In genomic region chr16:53099318-53100130, GRCh38 we compare ENCODE assay signal across 1 cellular context.
TF ChIP-seq lines count a peak whose summit lies in the region.

No MANE protein-coding gene starts in this region.

TF ChIP-seq in K562, 482 proteins besides CTCF, POLR2A, EP300 and RAD21 (continued from another document and continues in another):
- TF ChIP-seq, protein P1, sequence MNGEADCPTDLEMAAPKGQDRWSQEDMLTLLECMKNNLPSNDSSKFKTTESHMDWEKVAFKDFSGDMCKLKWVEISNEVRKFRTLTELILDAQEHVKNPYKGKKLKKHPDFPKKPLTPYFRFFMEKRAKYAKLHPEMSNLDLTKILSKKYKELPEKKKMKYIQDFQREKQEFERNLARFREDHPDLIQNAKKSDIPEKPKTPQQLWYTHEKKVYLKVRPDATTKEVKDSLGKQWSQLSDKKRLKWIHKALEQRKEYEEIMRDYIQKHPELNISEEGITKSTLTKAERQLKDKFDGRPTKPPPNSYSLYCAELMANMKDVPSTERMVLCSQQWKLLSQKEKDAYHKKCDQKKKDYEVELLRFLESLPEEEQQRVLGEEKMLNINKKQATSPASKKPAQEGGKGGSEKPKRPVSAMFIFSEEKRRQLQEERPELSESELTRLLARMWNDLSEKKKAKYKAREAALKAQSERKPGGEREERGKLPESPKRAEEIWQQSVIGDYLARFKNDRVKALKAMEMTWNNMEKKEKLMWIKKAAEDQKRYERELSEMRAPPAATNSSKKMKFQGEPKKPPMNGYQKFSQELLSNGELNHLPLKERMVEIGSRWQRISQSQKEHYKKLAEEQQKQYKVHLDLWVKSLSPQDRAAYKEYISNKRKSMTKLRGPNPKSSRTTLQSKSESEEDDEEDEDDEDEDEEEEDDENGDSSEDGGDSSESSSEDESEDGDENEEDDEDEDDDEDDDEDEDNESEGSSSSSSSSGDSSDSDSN (IDR thresholded peaks at IDR 0.05; ENCODE audit: borderline replicate concordance in 1 of 2, low read depth in 2 of 2, low read length in 2 of 2): peak in 1 of 2 experiments; percentile 40; a peak in 1 of 4 replicates
- peak; percentile 30; the same call in 1 of the 2 replicates for TF ChIP-seq TGIF2 (CRISPR knock-in tag; IDR thresholded peaks at IDR 0.05)
- TF ChIP-seq, protein P2, sequence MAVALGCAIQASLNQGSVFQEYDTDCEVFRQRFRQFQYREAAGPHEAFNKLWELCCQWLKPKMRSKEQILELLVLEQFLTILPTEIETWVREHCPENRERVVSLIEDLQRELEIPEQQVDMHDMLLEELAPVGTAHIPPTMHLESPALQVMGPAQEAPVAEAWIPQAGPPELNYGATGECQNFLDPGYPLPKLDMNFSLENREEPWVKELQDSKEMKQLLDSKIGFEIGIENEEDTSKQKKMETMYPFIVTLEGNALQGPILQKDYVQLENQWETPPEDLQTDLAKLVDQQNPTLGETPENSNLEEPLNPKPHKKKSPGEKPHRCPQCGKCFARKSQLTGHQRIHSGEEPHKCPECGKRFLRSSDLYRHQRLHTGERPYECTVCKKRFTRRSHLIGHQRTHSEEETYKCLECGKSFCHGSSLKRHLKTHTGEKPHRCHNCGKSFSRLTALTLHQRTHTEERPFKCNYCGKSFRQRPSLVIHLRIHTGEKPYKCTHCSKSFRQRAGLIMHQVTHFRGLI (CRISPR knock-in tag; IDR thresholded peaks at IDR 0.05): no peak
- peak; percentile 48; the same call in 1 of the 2 replicates for TF ChIP-seq MAFK (IDR thresholded peaks at IDR 0.05; ENCODE audit: low read length)
- peak; percentile 65 for TF ChIP-seq SPI1 (IDR thresholded peaks at IDR 0.05; ENCODE audit: borderline replicate concordance, low read depth, low read length)
- peak; percentile 10 for TF ChIP-seq TAF1 (IDR thresholded peaks at IDR 0.05; ENCODE audit: control insufficient read depth, extremely low read depth, insufficient read depth, low read length, severe bottlenecking)
- 0 out of 2 replicates have a peak, but pooled peaks have one; percentile 22 for TF ChIP-seq ELF2 (CRISPR knock-in tag; IDR thresholded peaks at IDR 0.05)
- TF ChIP-seq ZNF133 (CRISPR knock-in tag; IDR thresholded peaks at IDR 0.05): no peak
- no peak for TF ChIP-seq GMEB1 (CRISPR knock-in tag; IDR thresholded peaks at IDR 0.05)
- TF ChIP-seq HMGN3 (IDR thresholded peaks at IDR 0.05; ENCODE audit: borderline replicate concordance, extremely low read depth, insufficient read length, low read depth, low read length): peak; percentile 84
- peak; percentile 78 for TF ChIP-seq ATF7 (IDR thresholded peaks at IDR 0.05)
- TF ChIP-seq MTA3 (IDR thresholded peaks at IDR 0.05; ENCODE audit: borderline replicate concordance): peak; percentile 47; the same call in 1 of the 2 replicates
- peak; percentile 46 for TF ChIP-seq ETV1 (tag; conservative IDR thresholded peaks at IDR 0.05; ENCODE audit: low read depth)
- TF ChIP-seq ESRRA (IDR thresholded peaks at IDR 0.05; ENCODE audit: borderline replicate concordance, low read depth): peak; percentile 81
- TF ChIP-seq SOX6 (IDR thresholded peaks at IDR 0.05): peak; percentile 55; the same call in 1 of the 2 replicates
- no peak for TF ChIP-seq TAF15 (IDR thresholded peaks at IDR 0.05; ENCODE audit: low read depth, low read length)
- TF ChIP-seq FOXJ2 (tag; IDR thresholded peaks at IDR 0.05): peak; percentile 68
- TF ChIP-seq, protein P3, sequence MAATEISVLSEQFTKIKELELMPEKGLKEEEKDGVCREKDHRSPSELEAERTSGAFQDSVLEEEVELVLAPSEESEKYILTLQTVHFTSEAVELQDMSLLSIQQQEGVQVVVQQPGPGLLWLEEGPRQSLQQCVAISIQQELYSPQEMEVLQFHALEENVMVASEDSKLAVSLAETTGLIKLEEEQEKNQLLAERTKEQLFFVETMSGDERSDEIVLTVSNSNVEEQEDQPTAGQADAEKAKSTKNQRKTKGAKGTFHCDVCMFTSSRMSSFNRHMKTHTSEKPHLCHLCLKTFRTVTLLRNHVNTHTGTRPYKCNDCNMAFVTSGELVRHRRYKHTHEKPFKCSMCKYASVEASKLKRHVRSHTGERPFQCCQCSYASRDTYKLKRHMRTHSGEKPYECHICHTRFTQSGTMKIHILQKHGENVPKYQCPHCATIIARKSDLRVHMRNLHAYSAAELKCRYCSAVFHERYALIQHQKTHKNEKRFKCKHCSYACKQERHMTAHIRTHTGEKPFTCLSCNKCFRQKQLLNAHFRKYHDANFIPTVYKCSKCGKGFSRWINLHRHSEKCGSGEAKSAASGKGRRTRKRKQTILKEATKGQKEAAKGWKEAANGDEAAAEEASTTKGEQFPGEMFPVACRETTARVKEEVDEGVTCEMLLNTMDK (IDR thresholded peaks at IDR 0.05; ENCODE audit: borderline replicate concordance, insufficient read depth, low read depth, low read length, poor library complexity, severe bottlenecking): no peak
- no peak for TF ChIP-seq RHOXF2B (CRISPR knock-in tag; conservative IDR thresholded peaks at IDR 0.05)
- no peak for TF ChIP-seq MCM7 (IDR thresholded peaks at IDR 0.05)
- TF ChIP-seq, protein P4, sequence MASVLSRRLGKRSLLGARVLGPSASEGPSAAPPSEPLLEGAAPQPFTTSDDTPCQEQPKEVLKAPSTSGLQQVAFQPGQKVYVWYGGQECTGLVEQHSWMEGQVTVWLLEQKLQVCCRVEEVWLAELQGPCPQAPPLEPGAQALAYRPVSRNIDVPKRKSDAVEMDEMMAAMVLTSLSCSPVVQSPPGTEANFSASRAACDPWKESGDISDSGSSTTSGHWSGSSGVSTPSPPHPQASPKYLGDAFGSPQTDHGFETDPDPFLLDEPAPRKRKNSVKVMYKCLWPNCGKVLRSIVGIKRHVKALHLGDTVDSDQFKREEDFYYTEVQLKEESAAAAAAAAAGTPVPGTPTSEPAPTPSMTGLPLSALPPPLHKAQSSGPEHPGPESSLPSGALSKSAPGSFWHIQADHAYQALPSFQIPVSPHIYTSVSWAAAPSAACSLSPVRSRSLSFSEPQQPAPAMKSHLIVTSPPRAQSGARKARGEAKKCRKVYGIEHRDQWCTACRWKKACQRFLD (CRISPR knock-in tag; IDR thresholded peaks at IDR 0.05): peak; percentile 82
- no peak for TF ChIP-seq ADNP (tag; IDR thresholded peaks at IDR 0.05)
- TF ChIP-seq RNF2 (IDR thresholded peaks at IDR 0.05): peak; percentile 13; the same call in 1 of the 2 replicates
- TF ChIP-seq SREBF1 (IDR thresholded peaks at IDR 0.05; ENCODE audit: borderline replicate concordance, low read depth, low read length): peak; percentile 67; the same call in 1 of the 2 replicates
- no peak for TF ChIP-seq SAFB2 (IDR thresholded peaks at IDR 0.05; ENCODE audit: borderline replicate concordance, low read depth, low read length, severe bottlenecking)
- TF ChIP-seq LARP7 (IDR thresholded peaks at IDR 0.05): no peak
- peak; percentile 82 for TF ChIP-seq SMARCA4 (IDR thresholded peaks at IDR 0.05)
- peak; percentile 91 for TF ChIP-seq HDAC2 (IDR thresholded peaks at IDR 0.05)
- TF ChIP-seq TFAP4 (CRISPR knock-in tag; IDR thresholded peaks at IDR 0.05; ENCODE audit: borderline replicate concordance): peak; percentile 99
- TF ChIP-seq LEF1 (IDR thresholded peaks at IDR 0.05): peak; percentile 52; the same call in 1 of the 2 replicates
- no peak for TF ChIP-seq ATF1 (CRISPR knock-in tag; IDR thresholded peaks at IDR 0.05)
- TF ChIP-seq ATF1 (tag; IDR thresholded peaks at IDR 0.05): peak; percentile 62
- TF ChIP-seq ZNF280A (IDR thresholded peaks at IDR 0.05; ENCODE audit: low read depth, partially characterized antibody): no peak
- TF ChIP-seq L3MBTL2 (IDR thresholded peaks at IDR 0.05): peak; percentile 86
- TF ChIP-seq, protein P5, sequence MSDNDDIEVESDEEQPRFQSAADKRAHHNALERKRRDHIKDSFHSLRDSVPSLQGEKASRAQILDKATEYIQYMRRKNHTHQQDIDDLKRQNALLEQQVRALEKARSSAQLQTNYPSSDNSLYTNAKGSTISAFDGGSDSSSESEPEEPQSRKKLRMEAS (CRISPR knock-in tag; IDR thresholded peaks at IDR 0.05): peak; percentile 88
- no peak for TF ChIP-seq CHCHD3 (CRISPR knock-in tag; IDR thresholded peaks at IDR 0.05)
- TF ChIP-seq MXD1 (CRISPR knock-in tag; IDR thresholded peaks at IDR 0.05; ENCODE audit: borderline replicate concordance, poor library complexity, severe bottlenecking): peak; percentile 55
- no peak; the same call in 1 of the 2 replicates for TF ChIP-seq NFRKB (IDR thresholded peaks at IDR 0.05; ENCODE audit: low read depth)
- TF ChIP-seq VEZF1 (CRISPR knock-in tag; IDR thresholded peaks at IDR 0.05): peak; percentile 91
- 0 out of 2 replicates have a peak, but pooled peaks have one; percentile 17 for TF ChIP-seq KLF1 (tag; IDR thresholded peaks at IDR 0.05)
- TF ChIP-seq, protein P6, sequence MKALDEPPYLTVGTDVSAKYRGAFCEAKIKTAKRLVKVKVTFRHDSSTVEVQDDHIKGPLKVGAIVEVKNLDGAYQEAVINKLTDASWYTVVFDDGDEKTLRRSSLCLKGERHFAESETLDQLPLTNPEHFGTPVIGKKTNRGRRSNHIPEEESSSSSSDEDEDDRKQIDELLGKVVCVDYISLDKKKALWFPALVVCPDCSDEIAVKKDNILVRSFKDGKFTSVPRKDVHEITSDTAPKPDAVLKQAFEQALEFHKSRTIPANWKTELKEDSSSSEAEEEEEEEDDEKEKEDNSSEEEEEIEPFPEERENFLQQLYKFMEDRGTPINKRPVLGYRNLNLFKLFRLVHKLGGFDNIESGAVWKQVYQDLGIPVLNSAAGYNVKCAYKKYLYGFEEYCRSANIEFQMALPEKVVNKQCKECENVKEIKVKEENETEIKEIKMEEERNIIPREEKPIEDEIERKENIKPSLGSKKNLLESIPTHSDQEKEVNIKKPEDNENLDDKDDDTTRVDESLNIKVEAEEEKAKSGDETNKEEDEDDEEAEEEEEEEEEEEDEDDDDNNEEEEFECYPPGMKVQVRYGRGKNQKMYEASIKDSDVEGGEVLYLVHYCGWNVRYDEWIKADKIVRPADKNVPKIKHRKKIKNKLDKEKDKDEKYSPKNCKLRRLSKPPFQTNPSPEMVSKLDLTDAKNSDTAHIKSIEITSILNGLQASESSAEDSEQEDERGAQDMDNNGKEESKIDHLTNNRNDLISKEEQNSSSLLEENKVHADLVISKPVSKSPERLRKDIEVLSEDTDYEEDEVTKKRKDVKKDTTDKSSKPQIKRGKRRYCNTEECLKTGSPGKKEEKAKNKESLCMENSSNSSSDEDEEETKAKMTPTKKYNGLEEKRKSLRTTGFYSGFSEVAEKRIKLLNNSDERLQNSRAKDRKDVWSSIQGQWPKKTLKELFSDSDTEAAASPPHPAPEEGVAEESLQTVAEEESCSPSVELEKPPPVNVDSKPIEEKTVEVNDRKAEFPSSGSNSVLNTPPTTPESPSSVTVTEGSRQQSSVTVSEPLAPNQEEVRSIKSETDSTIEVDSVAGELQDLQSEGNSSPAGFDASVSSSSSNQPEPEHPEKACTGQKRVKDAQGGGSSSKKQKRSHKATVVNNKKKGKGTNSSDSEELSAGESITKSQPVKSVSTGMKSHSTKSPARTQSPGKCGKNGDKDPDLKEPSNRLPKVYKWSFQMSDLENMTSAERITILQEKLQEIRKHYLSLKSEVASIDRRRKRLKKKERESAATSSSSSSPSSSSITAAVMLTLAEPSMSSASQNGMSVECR (CRISPR knock-in tag; IDR thresholded peaks at IDR 0.05): peak; percentile 90
